ENCODE assay signal across 8 cellular contexts in the genomic region with DNA sequence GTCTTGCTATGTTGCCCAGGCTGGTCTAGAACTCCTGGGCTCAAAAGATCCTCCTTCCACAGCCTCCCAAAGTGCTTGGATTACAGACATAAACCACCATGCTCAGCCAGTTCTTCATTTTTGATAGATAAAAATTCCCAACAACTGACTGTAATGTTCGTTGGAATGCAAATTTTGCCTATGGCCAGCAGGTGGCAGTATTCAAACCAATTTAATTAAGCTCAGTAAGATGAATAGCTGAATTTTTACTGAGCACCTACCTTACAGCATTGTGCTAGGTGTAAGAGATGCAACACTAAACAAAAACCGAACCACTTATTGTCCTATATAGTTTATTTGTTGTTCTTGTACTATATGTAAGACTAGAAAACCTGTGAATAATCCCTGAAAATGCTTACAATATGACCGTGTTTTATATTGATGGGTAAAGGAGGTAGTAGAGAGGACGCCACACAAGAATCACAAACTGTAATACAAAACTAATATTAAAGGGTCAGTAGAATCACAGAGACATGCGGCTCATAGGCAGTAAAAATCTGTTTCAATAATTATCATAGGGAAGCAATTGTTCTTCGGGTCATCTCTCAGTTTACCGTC. TPM values are rescaled to one million over a fixed set of nuclear protein-coding genes. Genes with fewer than 3 reads are reported as not detected.
DNase-seq lines count a peak whose midpoint lies in the region; ATAC-seq and TF ChIP-seq lines count a peak whose summit lies in the region.

No MANE protein-coding gene starts in this region.

- TF ChIP-seq CTCF in astrocyte of the spinal cord (IDR thresholded peaks at IDR 0.05; ENCODE audit: low read depth, low read length) = peak; percentile 65

- peak; percentile 57 for ATAC-seq in HG03159 (IDR thresholded peaks at IDR 0.05; ENCODE audit: unreplicated experiment)
- no peak for ATAC-seq in GM21423 (IDR thresholded peaks at IDR 0.05; ENCODE audit: unreplicated experiment)

- H3K27me3 Mint-ChIP-seq in activated naive CD4-positive, alpha-beta T cell treated with anti-CD3 and anti-CD28 coated beads for 36 hours (ENCODE audit: low read depth) = no peaks in the 10 kb centered on the region

- CTCF ChIA-PET in activated naive CD4-positive, alpha-beta T cell treated with anti-CD3 and anti-CD28 coated beads for 36 hours (lab: Charles Lee) = interaction anchor here (0.7 to 3.5 kb wide), 23 partner anchors 10 to 598 kb away, joined by 3 to 47 read pairs (median 5); partner anchors contain the start of genes SLC9A4 and TMEM182

- no peak overlapping the region for H3K27ac Mint-ChIP-seq in activated naive CD4-positive, alpha-beta T cell treated with anti-CD3 and anti-CD28 coated beads for 36 hours

- intact Hi-C loops in activated naive CD4-positive, alpha-beta T cell treated with anti-CD3 and anti-CD28 coated beads for 36 hours (cut with micrococcal nuclease) = loop anchor here (1.0 kb wide), 1 partner anchor 53 kb away; no protein-coding TSS in a partner anchor

- DNase-seq in activated naive CD4-positive, alpha-beta T cell treated with anti-CD3 and anti-CD28 coated beads for 36 hours = peak; percentile 41
- DNase-seq in activated naive CD4-positive, alpha-beta T cell (lab: John Stamatoyannopoulos, UW) = no peak
- DNase-seq in NCI-H526 (lab: John Stamatoyannopoulos, UW) (peak; percentile 49 to 79), astrocyte of the spinal cord (ENCODE audit: low read depth, low spot score) (peak; percentile 64), inferior parietal cortex (ENCODE audit: extremely low spot score) (peak; percentile 86), superior temporal gyrus (ENCODE audit: extremely low spot score) (peak; percentile 87)

- no peaks in the 10 kb centered on the region for H3K9me3 Mint-ChIP-seq in activated naive CD4-positive, alpha-beta T cell treated with anti-CD3 and anti-CD28 coated beads for 36 hours

- peaks cover 2% of the 10 kb centered on the region for H3K36me3 Mint-ChIP-seq in activated naive CD4-positive, alpha-beta T cell treated with anti-CD3 and anti-CD28 coated beads for 36 hours (ENCODE audit: low read depth)

- H3K4me3 ChIP-seq in astrocyte of the spinal cord (ENCODE audit: low read depth, low read length) = no peak overlapping the region

- H3K4me3 Mint-ChIP-seq in activated naive CD4-positive, alpha-beta T cell treated with anti-CD3 and anti-CD28 coated beads for 36 hours = no peak overlapping the region

- in situ Hi-C loops in astrocyte of the spinal cord (cut with HindIII; ENCODE audit: low sequenced_read_pairs) = no loop called here

- no peaks in the 10 kb centered on the region for H3K4me1 Mint-ChIP-seq in activated naive CD4-positive, alpha-beta T cell treated with anti-CD3 and anti-CD28 coated beads for 36 hours (ENCODE audit: low read depth)

RNA-seq across cellular contexts. Expression of gene TMEM182, which starts 8.2 kb away (rescaled TPM):
- total RNA-seq in activated naive CD4-positive, alpha-beta T cell treated with anti-CD3 and anti-CD28 coated beads for 36 hours = 1 to 10 TPM; 4.9 to 6.3 TPM

Comparison
In these comparisons a context has a peak if more than half of its experiments do, and no peak if none do; other contexts are left out.
1. DNase-seq: peak in activated naive CD4-positive, alpha-beta T cell treated with anti-CD3 and anti-CD28 coated beads for 36 hours (single experiment), NCI-H526 (2 of 2), astrocyte of the spinal cord (single experiment), inferior parietal cortex (single experiment) and superior temporal gyrus (single experiment); none in activated naive CD4-positive, alpha-beta T cell (0 of 4).